ENCODE assay signal across 8 cellular contexts in genomic region chr19:511101-511841, GRCh38. TPM values are rescaled to one million over a fixed set of nuclear protein-coding genes. Genes with fewer than 3 reads are reported as not detected.
DNase-seq lines count a peak whose midpoint lies in the region; ATAC-seq and TF ChIP-seq lines count a peak whose summit lies in the region.

No MANE protein-coding gene starts in this region.

- peaks cover 16% of the 10 kb centered on the region for H4K20me1 ChIP-seq in neural progenitor cell (ENCODE audit: low read depth)
- H4K20me1 ChIP-seq in PC-3 (ENCODE audit: low read length) = no peaks in the 10 kb centered on the region

- H3K27me3 ChIP-seq in effector memory CD4-positive, alpha-beta T cell (replicated peaks; ENCODE audit: control insufficient read depth, insufficient read depth, low read length, poor library complexity, severe bottlenecking) = no peaks in the 10 kb centered on the region
- no peaks in the 10 kb centered on the region for H3K27me3 ChIP-seq in neural progenitor cell
- H3K27me3 ChIP-seq in PC-3 (ENCODE audit: low read length) = no peaks in the 10 kb centered on the region

- H3K4me1 Mint-ChIP-seq in activated CD8-positive, alpha-beta T cell treated with anti-CD3 and anti-CD28 coated beads, Interleukin-2, amount 10 ng/mL, durations not matched to agents 7 days and 5 days (ENCODE audit: low read depth) = peaks cover 51% of the 10 kb centered on the region
- H3K4me1 Mint-ChIP-seq in neural progenitor cell (peaks cover 41% of the 10 kb centered on the region), type B pancreatic cell (ENCODE audit: unreplicated experiment) (peaks cover 25% of the 10 kb centered on the region)

- POLR2A ChIA-PET in activated CD8-positive, alpha-beta T cell treated with anti-CD3 and anti-CD28 coated beads, Interleukin-2, amount 10 ng/mL, durations not matched to agents 7 days and 5 days (lab: Charles Lee) = interaction anchor here (0.6 to 2.7 kb wide), 8 partner anchors 10 to 152 kb away, joined by 3 to 19 read pairs (median 4); partner anchors contain the start of genes BSG, CDC34, GZMM and RNF126
- POLR2A ChIA-PET in PC-3 (lab: Charles Lee; ENCODE audit: unreplicated experiment) = no interaction called here

- CTCF ChIA-PET in activated CD8-positive, alpha-beta T cell treated with anti-CD3 and anti-CD28 coated beads, Interleukin-2, amount 10 ng/mL, durations not matched to agents 7 days and 5 days (lab: Charles Lee) = interaction anchor here (0.7 to 2.9 kb wide), 29 partner anchors 8 to 285 kb away, joined by 3 to 87 read pairs (median 4); partner anchors contain the start of genes BSG, CDC34 and GZMM
- CTCF ChIA-PET in PC-3 (lab: Charles Lee) = interaction anchor here (0.5 kb wide), 1 partner anchor 592 kb away, joined by 15 read pairs; no protein-coding TSS in a partner anchor

- H2AFZ ChIP-seq in neural progenitor cell (replicated peaks) = no peak overlapping the region
- H2AFZ ChIP-seq in PC-3 (ENCODE audit: low read length) = no peak overlapping the region

- H3K9me2 ChIP-seq in PC-3 (replicated peaks; ENCODE audit: low read length) = no peaks in the 10 kb centered on the region

- H3K27ac Mint-ChIP-seq in activated CD8-positive, alpha-beta T cell treated with anti-CD3 and anti-CD28 coated beads, Interleukin-2, amount 10 ng/mL, durations not matched to agents 7 days and 5 days = peak overlapping the region; percentile 94
- H3K27ac Mint-ChIP-seq in neural progenitor cell = peak overlapping the region; percentile 46
- peak overlapping the region; percentile 98 for H3K27ac Mint-ChIP-seq in type B pancreatic cell

- no peaks in the 10 kb centered on the region for H3K9me3 Mint-ChIP-seq in activated CD8-positive, alpha-beta T cell treated with anti-CD3 and anti-CD28 coated beads, Interleukin-2, amount 10 ng/mL, durations not matched to agents 7 days and 5 days (ENCODE audit: insufficient read depth)
- no peaks in the 10 kb centered on the region for H3K9me3 Mint-ChIP-seq in neural progenitor cell
- H3K9me3 Mint-ChIP-seq in type B pancreatic cell = no peaks in the 10 kb centered on the region

- no TSS peak for BruUV-seq in PC-3 (replicated peaks; lab: Mats Ljungman, UMichigan)

- TF ChIP-seq CTCF in neural progenitor cell (IDR thresholded peaks at IDR 0.05) = no peak
- no peak for TF ChIP-seq CTCF in type B pancreatic cell (conservative IDR thresholded peaks at IDR 0.05)
- no peak for TF ChIP-seq CTCF in PC-3 (conservative IDR thresholded peaks at IDR 0.05; ENCODE audit: low read depth, low read length)

- peak overlapping the region; percentile 91 for H3K27ac ChIP-seq in effector memory CD4-positive, alpha-beta T cell (ENCODE audit: insufficient read depth, low read length, poor library complexity, severe bottlenecking)
- H3K27ac ChIP-seq in neural progenitor cell (no peak overlapping the region), PC-3 (ENCODE audit: low read length) (no peak overlapping the region)

- DNase-seq in GF-D8 (lab: John Stamatoyannopoulos, UW) = peak; percentile 63
- peak; percentile 91 for DNase-seq in NCI-H2196 treated with DMSO at 0.1 percent for 48 hours (lab: John Stamatoyannopoulos, UW; ENCODE audit: unreplicated experiment)
- peak; percentile 91 for DNase-seq in activated CD8-positive, alpha-beta T cell treated with anti-CD3 and anti-CD28 coated beads, Interleukin-2, amount 10 ng/mL, durations not matched to agents 7 days and 5 days
- peak; percentile 87 to 94 (median 88) for DNase-seq in effector memory CD4-positive, alpha-beta T cell
- DNase-seq in neural progenitor cell (ENCODE audit: low spot score) = peak; percentile 75
- DNase-seq in type B pancreatic cell (ENCODE audit: extremely low spot score, unreplicated experiment) = no peak
- no peak for DNase-seq in PC-3
- no peak for DNase-seq in G401 (ENCODE audit: low spot score)

- H3K9me3 ChIP-seq in effector memory CD4-positive, alpha-beta T cell (ENCODE audit: control insufficient read depth, low read length) = no peaks in the 10 kb centered on the region
- no peaks in the 10 kb centered on the region for H3K9me3 ChIP-seq in neural progenitor cell (ENCODE audit: low read depth)
- H3K9me3 ChIP-seq in PC-3 (ENCODE audit: low read length) = no peaks in the 10 kb centered on the region

- peaks cover 48% of the 10 kb centered on the region for H3K4me1 ChIP-seq in effector memory CD4-positive, alpha-beta T cell (ENCODE audit: control insufficient read depth, insufficient read depth, low read length, poor library complexity, severe bottlenecking)
- peaks cover 19% of the 10 kb centered on the region for H3K4me1 ChIP-seq in neural progenitor cell
- peaks cover 8% of the 10 kb centered on the region; the same call in 1 of the 2 replicates for H3K4me1 ChIP-seq in PC-3 (ENCODE audit: insufficient read depth, low read length)

- H3K36me3 Mint-ChIP-seq in activated CD8-positive, alpha-beta T cell treated with anti-CD3 and anti-CD28 coated beads, Interleukin-2, amount 10 ng/mL, durations not matched to agents 7 days and 5 days (ENCODE audit: low read depth) = peaks cover 20% of the 10 kb centered on the region
- peaks cover 14% of the 10 kb centered on the region for H3K36me3 Mint-ChIP-seq in neural progenitor cell
- H3K36me3 Mint-ChIP-seq in type B pancreatic cell = peaks cover 4% of the 10 kb centered on the region

- H3F3A ChIP-seq in neural progenitor cell (ENCODE audit: low read depth) = peaks cover 44% of the 10 kb centered on the region
- no peaks in the 10 kb centered on the region for H3F3A ChIP-seq in PC-3 (ENCODE audit: low read length, unreplicated experiment)

- H3K27me3 Mint-ChIP-seq in activated CD8-positive, alpha-beta T cell treated with anti-CD3 and anti-CD28 coated beads, Interleukin-2, amount 10 ng/mL, durations not matched to agents 7 days and 5 days (ENCODE audit: low read depth) = no peaks in the 10 kb centered on the region
- H3K27me3 Mint-ChIP-seq in neural progenitor cell (ENCODE audit: insufficient read depth, low read depth) (peaks cover 11% of the 10 kb centered on the region), type B pancreatic cell (no peaks in the 10 kb centered on the region)

- in situ Hi-C loops in G401 (cut with HindIII; ENCODE audit: low sequenced_read_pairs) = no loop called here

- H3K79me2 ChIP-seq in neural progenitor cell (ENCODE audit: low read depth) (no peaks in the 10 kb centered on the region), PC-3 (ENCODE audit: low read length) (peaks cover 11% of the 10 kb centered on the region)

- H3K4me3 Mint-ChIP-seq in activated CD8-positive, alpha-beta T cell treated with anti-CD3 and anti-CD28 coated beads, Interleukin-2, amount 10 ng/mL, durations not matched to agents 7 days and 5 days = peak overlapping the region; percentile 78
- H3K4me3 Mint-ChIP-seq in neural progenitor cell = peak overlapping the region; percentile 46
- H3K4me3 Mint-ChIP-seq in type B pancreatic cell = peak overlapping the region; percentile 87

- peak overlapping the region; percentile 38 for H3K4me3 ChIP-seq in effector memory CD4-positive, alpha-beta T cell (ENCODE audit: insufficient read depth, low read depth, low read length, poor library complexity, severe bottlenecking)
- H3K4me3 ChIP-seq in neural progenitor cell (peak overlapping the region; percentile 25), PC-3 (ENCODE audit: low read length) (no peak overlapping the region)

- H3K4me2 ChIP-seq in neural progenitor cell (peak overlapping the region; percentile 69), PC-3 (ENCODE audit: low read length) (no peak overlapping the region)

- peak; percentile 60 for ATAC-seq in activated CD8-positive, alpha-beta T cell treated with anti-CD3 and anti-CD28 coated beads, Interleukin-2, amount 10 ng/mL, durations not matched to agents 7 days and 5 days
- no peak for ATAC-seq in PC-3

- no peaks in the 10 kb centered on the region for H3K36me3 ChIP-seq in effector memory CD4-positive, alpha-beta T cell (ENCODE audit: control insufficient read depth, insufficient read depth, low read length)
- H3K36me3 ChIP-seq in neural progenitor cell (no peaks in the 10 kb centered on the region), PC-3 (ENCODE audit: low read depth, low read length) (no peaks in the 10 kb centered on the region; the same call in 1 of the 2 replicates)

- H3K9ac ChIP-seq in neural progenitor cell (no peak overlapping the region), PC-3 (ENCODE audit: low read length) (no peak overlapping the region)

- intact Hi-C loops in PC-3 (cut with micrococcal nuclease) = no loop called here

RNA-seq across cellular contexts. Expression of gene TPGS1, which starts 4.0 kb away (rescaled TPM):
- 10 to 100 TPM; 20.1 to 20.7 TPM for total RNA-seq in activated CD8-positive, alpha-beta T cell treated with anti-CD3 and anti-CD28 coated beads, Interleukin-2, amount 10 ng/mL, durations not matched to agents 7 days and 5 days
- total RNA-seq in neural progenitor cell (ENCODE audit: low replicate concordance) = 9.4 and 31.1 TPM in 2 replicates
- 18.0 and 26.1 TPM in 2 replicates for total RNA-seq in type B pancreatic cell (ENCODE audit: low replicate concordance)
- total RNA-seq in PC-3 (2014; rRNA removed) = 28.5 and 44.0 TPM in 2 replicates
- total RNA-seq in G401 (2014; rRNA removed; shearing (Covaris generic)) = 89.0 and 129 TPM in 2 replicates

RNA-seq across cellular contexts. Expression of gene MADCAM1, which starts 15.0 kb away (rescaled TPM):
- under 1 TPM; 0.16 to 0.39 TPM for total RNA-seq in activated CD8-positive, alpha-beta T cell treated with anti-CD3 and anti-CD28 coated beads, Interleukin-2, amount 10 ng/mL, durations not matched to agents 7 days and 5 days
- total RNA-seq in neural progenitor cell (ENCODE audit: low replicate concordance) (0.09 TPM in 1 of 2 replicates, not detected in the other), type B pancreatic cell (ENCODE audit: low replicate concordance) (0.74 and 2.7 TPM in 2 replicates), PC-3 (2014; rRNA removed) (0.11 and 0.17 TPM in 2 replicates)
- total RNA-seq in G401 (2014; rRNA removed; shearing (Covaris generic)) = 0.14 TPM in 1 of 2 replicates, not detected in the other

RNA-seq across cellular contexts. Expression of gene CDC34, which starts 20.3 kb away (rescaled TPM):
- total RNA-seq in activated CD8-positive, alpha-beta T cell treated with anti-CD3 and anti-CD28 coated beads, Interleukin-2, amount 10 ng/mL, durations not matched to agents 7 days and 5 days = 10 to 100 TPM; 49.0 to 53.0 TPM
- 42.5 and 92.6 TPM in 2 replicates for total RNA-seq in neural progenitor cell (ENCODE audit: low replicate concordance)
- 93.0 and 95.0 TPM in 2 replicates for total RNA-seq in type B pancreatic cell (ENCODE audit: low replicate concordance)
- 119 and 152 TPM in 2 replicates for total RNA-seq in PC-3 (2014; rRNA removed)
- 178 and 208 TPM in 2 replicates for total RNA-seq in G401 (2014; rRNA removed; shearing (Covaris generic))

RNA-seq across cellular contexts. Expression of gene GZMM, which starts 32.6 kb away (rescaled TPM):
- 10 to 100 TPM; 86.9 to 87.3 TPM for total RNA-seq in activated CD8-positive, alpha-beta T cell treated with anti-CD3 and anti-CD28 coated beads, Interleukin-2, amount 10 ng/mL, durations not matched to agents 7 days and 5 days
- total RNA-seq in neural progenitor cell (ENCODE audit: low replicate concordance) = not detected in 2 replicates
- 0.34 TPM in 1 of 2 replicates, not detected in the other for total RNA-seq in type B pancreatic cell (ENCODE audit: low replicate concordance)
- total RNA-seq in PC-3 (2014; rRNA removed) = 0.35 TPM in 1 of 2 replicates, not detected in the other
- 0.17 and 0.74 TPM in 2 replicates for total RNA-seq in G401 (2014; rRNA removed; shearing (Covaris generic))

RNA-seq across cellular contexts. Expression of gene SHC2, which starts 50.4 kb away (rescaled TPM):
- not detected for total RNA-seq in activated CD8-positive, alpha-beta T cell treated with anti-CD3 and anti-CD28 coated beads, Interleukin-2, amount 10 ng/mL, durations not matched to agents 7 days and 5 days
- total RNA-seq in neural progenitor cell (ENCODE audit: low replicate concordance) (3.2 and 15.9 TPM in 2 replicates), type B pancreatic cell (ENCODE audit: low replicate concordance) (35.4 and 40.5 TPM in 2 replicates), PC-3 (2014; rRNA removed) (0.18 TPM in 1 of 2 replicates, not detected in the other)
- 12.7 and 14.3 TPM in 2 replicates for total RNA-seq in G401 (2014; rRNA removed; shearing (Covaris generic))

Comparison
In these comparisons a context has a peak if more than half of its experiments do, and no peak if none do; other contexts are left out.
1. DNase-seq: peak in GF-D8 (single experiment), NCI-H2196 treated with DMSO at 0.1 percent for 48 hours (single experiment), activated CD8-positive, alpha-beta T cell treated with anti-CD3 and anti-CD28 coated beads, Interleukin-2, amount 10 ng/mL, durations not matched to agents 7 days and 5 days (single experiment), effector memory CD4-positive, alpha-beta T cell (3 of 3) and neural progenitor cell (single experiment); none in type B pancreatic cell (single experiment), PC-3 (single experiment) and G401 (single experiment).
2. H3K27ac Mint-ChIP-seq: peak in every context shown above with its lines; median percentile 98 in type B pancreatic cell; 94 in activated CD8-positive, alpha-beta T cell treated with anti-CD3 and anti-CD28 coated beads, Interleukin-2, amount 10 ng/mL, durations not matched to agents 7 days and 5 days; 46 in neural progenitor cell.
3. Peak in every context shown above with its lines, with median percentiles within 50 percentile points of each other: H3K4me3 Mint-ChIP-seq.